11 cellular contexts compared by ENCODE assay signal in genomic region chr12:109621864-109622485, GRCh38.
A peak's percentile ranks its signal among the peaks of the same experiment; 100 is the strongest.
DNase-seq lines count a peak whose midpoint lies in the region; ATAC-seq lines count a peak whose summit lies in the region.
"Had no signal": no experiment of that assay in that cellular context is flagged by ENCODE, and none has a peak within 500 bp of the region (broad histone marks: within the 10 kb centered on the region; RNA-seq: fewer than 3 reads in every experiment).

No MANE protein-coding gene starts in this region.

- ATAC-seq in GM21367 (IDR thresholded peaks at IDR 0.05; ENCODE audit: unreplicated experiment): no peak
- no peak for ATAC-seq in HG03378 (IDR thresholded peaks at IDR 0.05; ENCODE audit: unreplicated experiment)
- no peak for ATAC-seq in GM18858 (IDR thresholded peaks at IDR 0.05; ENCODE audit: unreplicated experiment)

- peak; percentile 85 for DNase-seq in DMS153 (lab: John Stamatoyannopoulos, UW)
- DNase-seq in NCI-H1417 treated with DMSO at 0.1 percent for 48 hours (lab: John Stamatoyannopoulos, UW): peak; percentile 97
- peak; percentile 59 to 77 for DNase-seq in SHP77 (lab: John Stamatoyannopoulos, UW)
- peak; percentile 56 for DNase-seq in left kidney (ENCODE audit: low read depth, low spot score)
- no peak for DNase-seq in effector CD4-positive, alpha-beta T cell
- DNase-seq: cortex of kidney; stimulated activated CD4-positive, alpha-beta T cell treated with anti-CD3 and anti-CD28 coated beads, Interleukin-4, amount 100 ng/mL, for 4 hours; stomach had no signal
